In the genomic region with DNA sequence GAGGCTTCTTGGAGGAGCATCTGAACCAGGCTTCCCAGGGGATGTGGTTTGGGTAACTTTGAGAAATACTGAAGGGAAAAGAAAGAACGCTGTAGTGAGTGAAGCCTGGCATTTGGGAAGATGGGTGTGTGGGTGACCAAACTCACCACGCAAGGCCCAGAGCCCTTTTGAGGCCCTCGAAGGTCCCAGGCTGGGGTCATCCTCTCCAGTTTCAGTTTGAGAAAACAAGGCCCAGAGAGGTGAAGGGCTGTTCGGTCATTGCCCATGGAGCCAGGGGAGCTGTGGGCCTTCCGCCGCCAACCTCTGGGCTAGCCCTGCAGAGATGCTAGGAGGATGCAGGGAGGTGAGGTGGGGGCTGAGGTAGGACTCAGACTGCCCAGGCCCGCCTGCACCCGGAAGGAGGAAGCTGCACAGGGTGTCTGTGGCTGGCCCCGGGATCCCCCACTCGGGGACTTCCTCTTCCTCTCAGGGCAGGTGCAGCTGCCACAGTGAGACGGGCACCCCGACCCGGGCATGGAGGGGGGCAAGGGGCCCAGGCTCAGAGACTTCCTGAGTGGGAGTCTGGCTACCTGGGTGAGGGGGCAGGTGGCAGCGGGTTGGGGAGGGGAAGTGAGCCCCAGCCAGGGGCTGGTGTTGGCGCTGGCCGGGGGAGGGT, we compare ENCODE assay signal across 8 cellular contexts. TPM values are rescaled to one million over a fixed set of nuclear protein-coding genes. Genes with fewer than 3 reads are reported as not detected.
A peak's percentile ranks its signal among the peaks of the same experiment; 100 is the strongest.
DNase-seq lines count a peak whose midpoint lies in the region; ATAC-seq, FAIRE-seq and TF ChIP-seq lines count a peak whose summit lies in the region.

TSS of gene CCDC88B (plus strand) at position 451 of the 655 bp plus-strand sequence. CDS start at position 514, 63 bp downstream.

- H3K4me3 ChIP-seq in lower lobe of right lung: peak within 1 kb of the TSS; percentile 48

- TF ChIP-seq CTCF in lower lobe of right lung (IDR thresholded peaks at IDR 0.05): no peak

- intact Hi-C loops in lower lobe of right lung (cut with DNase I): no loop called here

- H3K27me3 ChIP-seq in lower lobe of right lung (ENCODE audit: low read depth): no peaks in the 10 kb centered on the region

- H3K4me1 Mint-ChIP-seq in stimulated activated naive B cell treated with anti-CD40 and anti-IgM and Interleukin-4, amounts not matched to agents 10 μg/mL and 1 μg/mL and 100 μg/mL, for 72 hours: peaks cover 39 to 73% of the 10 kb centered on the region in 2 donors

- DNase-seq in GM12892 (ENCODE audit: insufficient read length) (peak; percentile 93), SKM-1 treated with dmso at 0.1 percent for 144 hours (lab: John Stamatoyannopoulos, UW; ENCODE audit: unreplicated experiment) (peak; percentile 76), lower lobe of right lung (peak; percentile 90), iPS-NIHi7 (ENCODE audit: extremely low spot score) (no peak), iPS-NIHi11 (ENCODE audit: low spot score) (no peak)
- peak; percentile 85 for DNase-seq in activated gamma-delta T cell treated with anti-CD3 and anti-CD28 coated beads, Interleukin-2, amount 50 U/mL, for 16 hours (ENCODE audit: low read depth)
- peak; percentile 88 for DNase-seq in stimulated activated naive B cell treated with anti-CD40 and anti-IgM and Interleukin-4, amounts not matched to agents 10 μg/mL and 1 μg/mL and 100 μg/mL, for 72 hours

- peaks cover 15% of the 10 kb centered on the region for H3K36me3 ChIP-seq in lower lobe of right lung

- peak; percentile 60 for ATAC-seq in HG02885 (IDR thresholded peaks at IDR 0.05; ENCODE audit: poor library complexity, unreplicated experiment)
- ATAC-seq in lower lobe of right lung: peak; percentile 43 to 63
- ATAC-seq in stimulated activated naive B cell treated with anti-CD40 and anti-IgM and Interleukin-4, amounts not matched to agents 10 μg/mL and 1 μg/mL and 100 μg/mL, for 72 hours (replicated peaks): peak; percentile 84 to 86

- peak within 1 kb of the TSS; percentile 65 for H3K27ac ChIP-seq in lower lobe of right lung

- peak within 1 kb of the TSS; percentile 93 to 99 for H3K4me3 Mint-ChIP-seq in stimulated activated naive B cell treated with anti-CD40 and anti-IgM and Interleukin-4, amounts not matched to agents 10 μg/mL and 1 μg/mL and 100 μg/mL, for 72 hours

- H3K36me3 Mint-ChIP-seq in stimulated activated naive B cell treated with anti-CD40 and anti-IgM and Interleukin-4, amounts not matched to agents 10 μg/mL and 1 μg/mL and 100 μg/mL, for 72 hours: peaks cover 37 to 44% of the 10 kb centered on the region in 2 donors

- H3K27ac Mint-ChIP-seq in stimulated activated naive B cell treated with anti-CD40 and anti-IgM and Interleukin-4, amounts not matched to agents 10 μg/mL and 1 μg/mL and 100 μg/mL, for 72 hours: peak within 1 kb of the TSS; percentile 97

- H3K9me3 ChIP-seq in lower lobe of right lung: no peaks in the 10 kb centered on the region

- H3K9me3 Mint-ChIP-seq in stimulated activated naive B cell treated with anti-CD40 and anti-IgM and Interleukin-4, amounts not matched to agents 10 μg/mL and 1 μg/mL and 100 μg/mL, for 72 hours: no peaks in the 10 kb centered on the region

- no peaks in the 10 kb centered on the region for H3K27me3 Mint-ChIP-seq in stimulated activated naive B cell treated with anti-CD40 and anti-IgM and Interleukin-4, amounts not matched to agents 10 μg/mL and 1 μg/mL and 100 μg/mL, for 72 hours

- peaks cover 38% of the 10 kb centered on the region for H3K4me1 ChIP-seq in lower lobe of right lung

- peak; percentile 26; the same call in 1 of the 2 replicates for TF ChIP-seq POLR2A in GM12892 (IDR thresholded peaks at IDR 0.05; ENCODE audit: low read depth, low read length)

- FAIRE-seq in GM12892 (lab: Jason Lieb, UNC): peak; percentile 17

RNA-seq across cellular contexts. Expression of gene CCDC88B, which starts in this region (rescaled TPM):
- polyA plus RNA-seq in GM12892 (2012; ENCODE audit: missing spikeins): 39.1 TPM
- 40.0 TPM for total RNA-seq in lower lobe of right lung

Comparison
In these comparisons a context has a peak if more than half of its experiments do, and no peak if none do; other contexts are left out.
1. DNase-seq: peak in GM12892 (single experiment), SKM-1 treated with dmso at 0.1 percent for 144 hours (single experiment), activated gamma-delta T cell treated with anti-CD3 and anti-CD28 coated beads, Interleukin-2, amount 50 U/mL, for 16 hours (single experiment), lower lobe of right lung (single experiment) and stimulated activated naive B cell treated with anti-CD40 and anti-IgM and Interleukin-4, amounts not matched to agents 10 μg/mL and 1 μg/mL and 100 μg/mL, for 72 hours (single experiment); none in iPS-NIHi7 (single experiment) and iPS-NIHi11 (single experiment).
2. Peak in every context shown above with its lines, with median percentiles within 50 percentile points of each other: ATAC-seq.